Comparison of ENCODE assay signal across 8 cellular contexts in genomic region chr1:2556277-2557145, GRCh38. TPM values are rescaled to one million over a fixed set of nuclear protein-coding genes. Genes with fewer than 3 reads are reported as not detected.
DNase-seq lines count a peak whose midpoint lies in the region; ATAC-seq and TF ChIP-seq lines count a peak whose summit lies in the region.

TSS of gene TNFRSF14 (plus strand) at chr1:2556371. CDS start at chr1:2556665, 294 bp downstream.

- H3K4me1 Mint-ChIP-seq in WTC11, result peaks cover 4% of the 10 kb centered on the region; the same call in 1 of the 2 replicates
- peaks cover 50% of the 10 kb centered on the region for H3K4me1 Mint-ChIP-seq in central memory CD8-positive, alpha-beta T cell

- no peaks in the 10 kb centered on the region for H3K27me3 ChIP-seq in lung (ENCODE audit: control insufficient read depth, insufficient read depth)

- peaks cover 0 to 32% of the 10 kb centered on the region in 2 donors for H3K36me3 ChIP-seq in lung (ENCODE audit: control insufficient read depth in 2 of 2, insufficient read depth in 2 of 2, low read length in 2 of 2)

- 2% methylated on average over 33 to 34 of the region's 34 CpGs for WGBS in lung, 2 donors

- no peaks in the 10 kb centered on the region for H3K36me3 Mint-ChIP-seq in WTC11
- peaks cover 18% of the 10 kb centered on the region for H3K36me3 Mint-ChIP-seq in central memory CD8-positive, alpha-beta T cell (ENCODE audit: insufficient read depth)

- H3K9me3 ChIP-seq in lung (ENCODE audit: control insufficient read depth in 2 of 2, insufficient read depth in 1 of 2, low read length in 1 of 2), result no peaks in the 10 kb centered on the region

- TF ChIP-seq CTCF in AG04449 (IDR thresholded peaks at IDR 0.05; ENCODE audit: insufficient read depth, low read length, missing control alignments) (peak; percentile 14), WTC11 (IDR thresholded peaks at IDR 0.05) (no peak), lung (IDR thresholded peaks at IDR 0.05; ENCODE audit: control extremely low read depth, extremely low read depth) (no peak)

- peaks cover 0 to 32% of the 10 kb centered on the region in 2 donors for H3K4me1 ChIP-seq in lung (ENCODE audit: control insufficient read depth in 2 of 2, insufficient read depth in 2 of 2, low read length in 2 of 2)

- no peak within 1 kb of the TSS for H3K27ac Mint-ChIP-seq in WTC11
- H3K27ac Mint-ChIP-seq in central memory CD8-positive, alpha-beta T cell (ENCODE audit: low read depth), result peak within 1 kb of the TSS; percentile 95

- peak; percentile 24 for ATAC-seq in GM19025 (IDR thresholded peaks at IDR 0.05; ENCODE audit: low read depth, unreplicated experiment)
- no peak for ATAC-seq in WTC11
- peak; percentile 86 for ATAC-seq in central memory CD8-positive, alpha-beta T cell (replicated peaks; ENCODE audit: extremely low read depth, poor library complexity, severe bottlenecking)
- ATAC-seq in lung (ENCODE audit: insufficient read depth, low FRiP score), result peak; percentile 48
- ATAC-seq in HG02623 (IDR thresholded peaks at IDR 0.05; ENCODE audit: unreplicated experiment), result no peak

- H3K27me3 Mint-ChIP-seq in WTC11 (ENCODE audit: low read depth), result no peaks in the 10 kb centered on the region
- H3K27me3 Mint-ChIP-seq in central memory CD8-positive, alpha-beta T cell, result no peaks in the 10 kb centered on the region

- peak within 1 kb of the TSS; percentile 57 for H3K4me3 ChIP-seq in AG04449 (ENCODE audit: low read depth, low read length)
- H3K4me3 ChIP-seq in lung, result peak within 1 kb of the TSS; percentile 73

- H3K27ac ChIP-seq in lung (ENCODE audit: low read depth in 1 of 2, low read length in 1 of 2), result peak within 1 kb of the TSS; percentile 58 to 95

- H3K9me3 Mint-ChIP-seq in WTC11, result no peaks in the 10 kb centered on the region
- H3K9me3 Mint-ChIP-seq in central memory CD8-positive, alpha-beta T cell, result no peaks in the 10 kb centered on the region

- DNase-seq in AG04449 (ENCODE audit: low read depth, low spot score) (no peak), HS-5 (ENCODE audit: low read depth) (peak; percentile 15), WTC11 (ENCODE audit: low spot score) (no peak), lung (ENCODE audit: low spot score) (no peak)
- peak; percentile 60 for DNase-seq in central memory CD8-positive, alpha-beta T cell (ENCODE audit: low spot score in 2 of 2)
- DNase-seq in stimulated activated CD8-positive, alpha-beta memory T cell treated with anti-CD3 and anti-CD28 coated beads, Interleukin-4, amount 100 ng/mL, for 48 hours, result peak; percentile 72

- H3K4me3 Mint-ChIP-seq in WTC11, result no peak within 1 kb of the TSS
- peak within 1 kb of the TSS; percentile 93 for H3K4me3 Mint-ChIP-seq in central memory CD8-positive, alpha-beta T cell

- CTCF ChIA-PET in AG04449 (lab: Yijun Ruan, JAX), result interaction anchor here (0.9 to 5.5 kb wide), 4 partner anchors 8 to 142 kb away, joined by 3 to 45 read pairs (median 4); no protein-coding TSS in a partner anchor
- CTCF ChIA-PET in WTC11 (lab: Charles Lee), result interaction anchor here (0.6 to 1.6 kb wide), 7 partner anchors 9 to 280 kb away, joined by 3 to 8 read pairs (median 4); no protein-coding TSS in a partner anchor

- POLR2A ChIA-PET in AG04449 (lab: Yijun Ruan, JAX), result no interaction called here
- POLR2A ChIA-PET in WTC11 (lab: Charles Lee), result no interaction called here

TF ChIP-seq in WTC11, 78 proteins besides CTCF, POLR2A, EP300 and RAD21:
- TF ChIP-seq, protein P1, sequence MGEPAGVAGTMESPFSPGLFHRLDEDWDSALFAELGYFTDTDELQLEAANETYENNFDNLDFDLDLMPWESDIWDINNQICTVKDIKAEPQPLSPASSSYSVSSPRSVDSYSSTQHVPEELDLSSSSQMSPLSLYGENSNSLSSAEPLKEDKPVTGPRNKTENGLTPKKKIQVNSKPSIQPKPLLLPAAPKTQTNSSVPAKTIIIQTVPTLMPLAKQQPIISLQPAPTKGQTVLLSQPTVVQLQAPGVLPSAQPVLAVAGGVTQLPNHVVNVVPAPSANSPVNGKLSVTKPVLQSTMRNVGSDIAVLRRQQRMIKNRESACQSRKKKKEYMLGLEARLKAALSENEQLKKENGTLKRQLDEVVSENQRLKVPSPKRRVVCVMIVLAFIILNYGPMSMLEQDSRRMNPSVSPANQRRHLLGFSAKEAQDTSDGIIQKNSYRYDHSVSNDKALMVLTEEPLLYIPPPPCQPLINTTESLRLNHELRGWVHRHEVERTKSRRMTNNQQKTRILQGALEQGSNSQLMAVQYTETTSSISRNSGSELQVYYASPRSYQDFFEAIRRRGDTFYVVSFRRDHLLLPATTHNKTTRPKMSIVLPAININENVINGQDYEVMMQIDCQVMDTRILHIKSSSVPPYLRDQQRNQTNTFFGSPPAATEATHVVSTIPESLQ (CRISPR knock-in tag; IDR thresholded peaks at IDR 0.05), result no peak
- no peak for TF ChIP-seq ELF4 (CRISPR knock-in tag; IDR thresholded peaks at IDR 0.05; ENCODE audit: low read depth)
- TF ChIP-seq ZNF423 (CRISPR knock-in tag; IDR thresholded peaks at IDR 0.05), result peak; percentile 96
- TF ChIP-seq PRRX2 (CRISPR knock-in tag; IDR thresholded peaks at IDR 0.05), result no peak

RNA-seq across cellular contexts. Expression of gene TNFRSF14, which starts in this region (rescaled TPM):
- total RNA-seq in WTC11 (2021) (0.73 to 1.1 TPM (median 0.87 TPM) in 3 replicates), lung (100 to 1,000 TPM in 1 of 2 donors, 10 to 100 TPM in 1; 67.4 to 127 TPM)
- polyA plus RNA-seq in lung, result 100 to 1,000 TPM; 191 to 200 TPM

Comparison
In these comparisons a context has a peak if more than half of its experiments do, and no peak if none do; other contexts are left out.
1. RNA of gene TNFRSF14 (total RNA-seq): 67.4 to 127 TPM in lung; 0.73 to 1.1 TPM in WTC11; every median in the first group is over 10 times any median in the second.
2. DNase-seq: peak in HS-5 (single experiment), central memory CD8-positive, alpha-beta T cell (2 of 2) and stimulated activated CD8-positive, alpha-beta memory T cell treated with anti-CD3 and anti-CD28 coated beads, Interleukin-4, amount 100 ng/mL, for 48 hours (single experiment); none in AG04449 (single experiment), WTC11 (single experiment) and lung (single experiment).
3. ATAC-seq: peak in GM19025 (single experiment), central memory CD8-positive, alpha-beta T cell (single experiment) and lung (single experiment); none in WTC11 (single experiment) and HG02623 (single experiment).